ENCODE assay signal across 9 cellular contexts in the genomic region with DNA sequence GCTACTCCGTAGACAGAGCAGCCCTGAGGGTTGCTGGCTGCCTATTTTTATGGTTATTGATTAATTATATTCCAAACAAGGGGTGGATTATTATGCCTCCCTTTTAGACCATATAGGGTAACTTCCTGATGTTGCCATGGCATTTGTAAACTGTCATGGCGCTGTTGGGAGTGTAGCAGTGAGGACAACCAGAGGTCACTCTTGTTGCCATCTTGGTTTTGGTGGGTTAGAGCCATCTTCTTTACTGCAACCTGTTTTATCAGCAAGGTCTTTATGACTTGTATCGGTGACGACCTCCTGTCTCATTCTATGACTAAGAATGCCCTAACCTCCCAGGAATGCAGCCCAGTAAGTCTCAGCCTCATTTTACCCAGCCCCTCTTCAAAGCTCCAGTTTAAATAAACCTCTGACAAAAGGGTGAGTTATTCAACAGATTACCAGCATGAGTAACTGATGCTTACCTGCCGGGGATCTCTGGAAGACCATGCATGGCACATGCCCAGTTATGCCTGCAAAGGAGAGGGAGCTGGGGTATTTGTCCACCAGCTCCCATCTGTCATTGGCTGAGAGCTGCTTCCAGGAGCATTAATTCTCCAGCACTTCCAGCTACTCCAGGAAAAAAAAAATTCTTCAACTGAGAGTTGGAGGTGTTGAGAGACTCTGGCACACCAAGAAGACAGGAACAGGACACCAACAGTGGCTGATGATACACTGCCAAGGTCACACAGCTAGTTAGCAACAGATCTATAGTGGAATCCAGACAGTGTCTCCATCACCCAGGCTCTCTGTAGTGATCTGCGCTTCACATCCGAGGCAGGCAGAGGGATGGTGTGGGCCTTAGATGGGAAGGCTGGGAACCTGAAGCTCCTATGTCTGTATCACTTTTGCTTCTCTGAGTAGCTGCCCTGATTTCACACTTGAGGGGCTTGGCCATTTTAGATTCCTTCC. TPM values are rescaled to one million over a fixed set of nuclear protein-coding genes. Genes with fewer than 3 reads are reported as not detected.
A peak's percentile ranks its signal among the peaks of the same experiment; 100 is the strongest.
DNase-seq lines count a peak whose midpoint lies in the region; ATAC-seq lines count a peak whose summit lies in the region.
"Had no signal": no experiment of that assay in that cellular context is flagged by ENCODE, and none has a peak within 500 bp of the region (broad histone marks: within the 10 kb centered on the region; RNA-seq: fewer than 3 reads in every experiment).

No MANE protein-coding gene starts in this region.

- H3K27me3 ChIP-seq in naive thymus-derived CD4-positive, alpha-beta T cell (ENCODE audit: control insufficient read depth in 2 of 2, insufficient read depth in 2 of 2, low read length in 2 of 2) = no peaks in the 10 kb centered on the region

- no peaks in the 10 kb centered on the region for H3K27me3 Mint-ChIP-seq in naive thymus-derived CD4-positive, alpha-beta T cell

- CTCF ChIA-PET in naive thymus-derived CD4-positive, alpha-beta T cell (lab: Charles Lee) = interaction anchor here (0.6 to 4.1 kb wide), 9 partner anchors 9 to 1522 kb away, joined by 3 to 59 read pairs (median 4); no protein-coding TSS in a partner anchor

- no peak overlapping the region for H3K4me3 ChIP-seq in naive thymus-derived CD4-positive, alpha-beta T cell (ENCODE audit: low read length)

- peaks cover 0 to 11% (median 3%) of the 10 kb centered on the region in 11 donors for H3K9me3 Mint-ChIP-seq in naive thymus-derived CD4-positive, alpha-beta T cell

- peaks cover 22 to 46% of the 10 kb centered on the region in 2 donors for H3K4me1 ChIP-seq in naive thymus-derived CD4-positive, alpha-beta T cell (ENCODE audit: control insufficient read depth in 2 of 2, insufficient read depth in 2 of 2, low read length in 2 of 2)

- ATAC-seq in naive thymus-derived CD4-positive, alpha-beta T cell = no peak

- H3K9me3 ChIP-seq in naive thymus-derived CD4-positive, alpha-beta T cell (ENCODE audit: control insufficient read depth in 2 of 3, low read length in 3 of 3) = no peaks in the 10 kb centered on the region

- peaks cover 0 to 40% (median 5%) of the 10 kb centered on the region in 3 experiments for H3K36me3 ChIP-seq in naive thymus-derived CD4-positive, alpha-beta T cell (ENCODE audit: control insufficient read depth in 2 of 3, insufficient read depth in 3 of 3, low read length in 3 of 3)

- H3K36me3 Mint-ChIP-seq in naive thymus-derived CD4-positive, alpha-beta T cell = peaks cover 8 to 48% (median 15%) of the 10 kb centered on the region in 5 donors

- peak overlapping the region in 6 of 10 donors; percentile 15 to 74 (median 34) for H3K4me3 Mint-ChIP-seq in naive thymus-derived CD4-positive, alpha-beta T cell

- intact Hi-C loops in naive thymus-derived CD4-positive, alpha-beta T cell (cut with micrococcal nuclease) = loop anchor here (2.0 kb wide), 3 partner anchors 37 to 185 kb away; a partner anchor contains a TSS

- H3K27ac Mint-ChIP-seq in naive thymus-derived CD4-positive, alpha-beta T cell = peak overlapping the region in 7 of 9 donors; percentile 77 to 100 (median 93)

- H3K27ac ChIP-seq in naive thymus-derived CD4-positive, alpha-beta T cell (ENCODE audit: low read depth, low read length) = peak overlapping the region; percentile 99

- POLR2A ChIA-PET in naive thymus-derived CD4-positive, alpha-beta T cell (lab: Charles Lee) = interaction anchor here (0.6 to 11.1 kb wide), 14 partner anchors 10 to 196 kb away, joined by 3 to 196 read pairs (median 4); a partner anchor contains a TSS

- peaks cover 11 to 77% (median 75%) of the 10 kb centered on the region in 7 donors for H3K4me1 Mint-ChIP-seq in naive thymus-derived CD4-positive, alpha-beta T cell

- DNase-seq in Daoy (ENCODE audit: low read depth) (peak; percentile 59), NCI-H226 (peak; percentile 51), dermis blood vessel endothelial cell (peak; percentile 50), amygdala (lab: John Stamatoyannopoulos, UW) (no peak), medulla oblongata (ENCODE audit: extremely low spot score) (no peak), G401 (ENCODE audit: low spot score) (no peak), COR-L47 (lab: John Stamatoyannopoulos, UW) (no peak)
- no peak for DNase-seq in naive thymus-derived CD4-positive, alpha-beta T cell
- DNase-seq: stimulated activated CD4-positive, alpha-beta T cell treated with anti-CD3 and anti-CD28 coated beads, Interleukin-4, amount 100 ng/mL, for 1 hour had no signal

- in situ Hi-C loops in G401 (cut with HindIII; ENCODE audit: low sequenced_read_pairs) = no loop called here

RNA-seq across cellular contexts. Expression of a gene that starts 36.6 kb away (rescaled TPM):
- 0.03 TPM in 1 of 2 replicates, not detected in the other for total RNA-seq in Daoy (2014; rRNA removed; shearing (Covaris generic))
- under 0.01 and 0.14 TPM in 2 replicates for total RNA-seq in dermis blood vessel endothelial cell
- total RNA-seq in naive thymus-derived CD4-positive, alpha-beta T cell = 10 to 100 TPM; 24.6 to 40.9 (median 31.4) TPM
- polyA plus RNA-seq in naive thymus-derived CD4-positive, alpha-beta T cell = 10 to 100 TPM; 37.1 to 52.1 TPM
- total RNA-seq in G401 (2014; rRNA removed; shearing (Covaris generic)) = 0.18 TPM in 1 of 2 replicates, not detected in the other

RNA-seq across cellular contexts. Expression of a gene that starts 51.6 kb away (rescaled TPM):
- 6.2 and 8.6 TPM in 2 replicates for total RNA-seq in Daoy (2014; rRNA removed; shearing (Covaris generic))
- total RNA-seq in dermis blood vessel endothelial cell = 23.9 and 42.9 TPM in 2 replicates
- total RNA-seq in naive thymus-derived CD4-positive, alpha-beta T cell = 100 to 1,000 TPM; 158 to 498 (median 198) TPM
- polyA plus RNA-seq in naive thymus-derived CD4-positive, alpha-beta T cell = 100 to 1,000 TPM in 1 of 2 donors, 10 to 100 TPM in 1; 99.8 to 128 TPM
- total RNA-seq in G401 (2014; rRNA removed; shearing (Covaris generic)) = 12.1 and 22.7 TPM in 2 replicates

Comparison
In these comparisons a context has a peak if more than half of its experiments do, and no peak if none do; other contexts are left out.
1. DNase-seq: peak in Daoy (single experiment), NCI-H226 (single experiment) and dermis blood vessel endothelial cell (single experiment); none in naive thymus-derived CD4-positive, alpha-beta T cell (0 of 9), amygdala (0 of 56), medulla oblongata (single experiment), G401 (single experiment) and COR-L47 (single experiment).
2. RNA of a gene that starts 36.6 kb away (total RNA-seq): 24.6 to 40.9 TPM in naive thymus-derived CD4-positive, alpha-beta T cell; 0.03 TPM in Daoy, under 0.01 to 0.14 TPM in dermis blood vessel endothelial cell and 0.18 TPM in G401; every median in the first group is over 10 times any median in the second.